In genomic region chr7:116449441-116449840, GRCh38 we compare ENCODE assay signal across 15 cellular contexts. TPM values are rescaled to one million over a fixed set of nuclear protein-coding genes. Genes with fewer than 3 reads are reported as not detected.
"Had no signal": no experiment of that assay in that cellular context is flagged by ENCODE, and none has a peak within 500 bp of the region (broad histone marks: within the 10 kb centered on the region; RNA-seq: fewer than 3 reads in every experiment).

No MANE protein-coding gene starts in this region.

- H3K27me3 ChIP-seq: dorsolateral prefrontal cortex, left lung, upper lobe of right lung had no signal

- H3K36me3 ChIP-seq: left lung, upper lobe of right lung had no signal

- H3K9me3 ChIP-seq: left lung, upper lobe of right lung had no signal

- ATAC-seq: activated CD4-positive, alpha-beta T cell treated with anti-CD3 and anti-CD28 coated beads for 36 hours; activated naive CD4-positive, alpha-beta T cell treated with anti-CD3 and anti-CD28 coated beads, Interleukin-2, amount 50 U/mL, for 72 hours; left lung; T-cell; upper lobe of right lung; WTC11 had no signal

- FAIRE-seq: kidney had no signal

- DNase-seq: activated CD4-positive, alpha-beta T cell treated with anti-CD3 and anti-CD28 coated beads for 36 hours; activated CD4-positive, alpha-beta T cell treated with anti-CD3 and anti-CD28 coated beads, Interleukin-2, amount 50 U/mL, for 48 hours; activated gamma-delta T cell treated with Interleukin-2 at 50 U/mL for 16 hours; caudate nucleus; dorsolateral prefrontal cortex; glutamatergic neuron; kidney; left lung; nephron progenitor cell; nucleus accumbens; T-cell; upper lobe of right lung had no signal

- H3K4me3 ChIP-seq: dorsolateral prefrontal cortex, left lung, upper lobe of right lung had no signal

- H3K27ac ChIP-seq: dorsolateral prefrontal cortex had no signal

RNA-seq across cellular contexts. Expression of gene CAV2, which starts 50.1 kb away (rescaled TPM):
- total RNA-seq: activated CD4-positive, alpha-beta T cell treated with anti-CD3 and anti-CD28 coated beads for 36 hours; activated T-helper 1 cell treated with anti-CD3 and anti-CD28 coated beads, Interleukin-12 subunit alpha, Interleukin-12 subunit beta, Interleukin-2, Interleukin-4 antibody, amounts not matched to agents 30 ng/mL and 10 ng/mL and 1 ng/mL, durations not matched to agents 14 hours and 24 hours and 36 hours had no signal
